1 cellular context compared by ENCODE assay signal in genomic region chr3:9951598-9951961, GRCh38.
TF ChIP-seq lines count a peak whose summit lies in the region.

No MANE protein-coding gene starts in this region.

TF ChIP-seq in endothelial cell of umbilical vein, 7 proteins besides CTCF, POLR2A, EP300 and RAD21 (continued from another document):
- TF ChIP-seq FOS (IDR thresholded peaks at IDR 0.05; ENCODE audit: borderline replicate concordance, insufficient read depth, low read length) (no peak), MAX (IDR thresholded peaks at IDR 0.05; ENCODE audit: insufficient read depth, insufficient read length) (no peak), EZH2 (IDR thresholded peaks at IDR 0.05; ENCODE audit: borderline replicate concordance, low read depth, low read length, severe bottlenecking) (no peak), MYC (IDR thresholded peaks at IDR 0.05; ENCODE audit: low read depth, low read length) (no peak), GATA2 (IDR thresholded peaks at IDR 0.05; ENCODE audit: insufficient read depth, insufficient read length, low read depth, low read length) (no peak), POLR2AphosphoS5 (IDR thresholded peaks at IDR 0.05; ENCODE audit: insufficient read depth, low read depth, low read length) (no peak)
TF ChIP-seq in endothelial cell of umbilical vein: peak in this region for 0.
